In genomic region chr17:40556884-40557414, GRCh38 we compare ENCODE assay signal across 8 cellular contexts. TPM values are rescaled to one million over a fixed set of nuclear protein-coding genes. Genes with fewer than 3 reads are reported as not detected.
DNase-seq lines count a peak whose midpoint lies in the region; ATAC-seq and TF ChIP-seq lines count a peak whose summit lies in the region.

No MANE protein-coding gene starts in this region.

- peaks cover 0 to 6% of the 10 kb centered on the region in 2 donors for H3K27me3 ChIP-seq in left lung
- no peaks in the 10 kb centered on the region for H3K27me3 ChIP-seq in suprapubic skin

- H3K36me3 ChIP-seq in left lung (no peaks in the 10 kb centered on the region), suprapubic skin (no peaks in the 10 kb centered on the region)

- TF ChIP-seq POLR2A in suprapubic skin (IDR thresholded peaks at IDR 0.05) = no peak

- intact Hi-C loops in left lung (cut with DNase I) = no loop called here

- H3K4me1 Mint-ChIP-seq in T-helper 2 cell treated with Interferon-gamma antibody and Interleukin-4, amounts not matched to agents 5 μg/mL and 100 μg/mL, for 36 hours (ENCODE audit: low read depth) = peaks cover 88% of the 10 kb centered on the region
- H3K4me1 Mint-ChIP-seq in activated T-cell treated with anti-CD3 and anti-CD28 coated beads, Interleukin-2, amount 50 U/mL, for 72 hours (ENCODE audit: low read depth) = peaks cover 97% of the 10 kb centered on the region

- no peak overlapping the region for H3K4me3 ChIP-seq in left lung
- H3K4me3 ChIP-seq in suprapubic skin = no peak overlapping the region

- H3K4me3 Mint-ChIP-seq in T-helper 2 cell treated with Interferon-gamma antibody and Interleukin-4, amounts not matched to agents 5 μg/mL and 100 μg/mL, for 36 hours = peak overlapping the region; percentile 14
- H3K4me3 Mint-ChIP-seq in activated T-cell treated with anti-CD3 and anti-CD28 coated beads, Interleukin-2, amount 50 U/mL, for 72 hours = peak overlapping the region; percentile 48 to 70

- no peak for ATAC-seq in activated T-cell treated with anti-CD3 and anti-CD28 coated beads, Interleukin-2, amount 50 U/mL, for 72 hours (replicated peaks in 1 of 2)
- ATAC-seq in left lung = no peak
- ATAC-seq in GM18873 (IDR thresholded peaks at IDR 0.05; ENCODE audit: low FRiP score, unreplicated experiment) = no peak

- no peak for TF ChIP-seq EP300 in suprapubic skin (IDR thresholded peaks at IDR 0.05)

- peaks cover 83% of the 10 kb centered on the region for H3K36me3 Mint-ChIP-seq in T-helper 2 cell treated with Interferon-gamma antibody and Interleukin-4, amounts not matched to agents 5 μg/mL and 100 μg/mL, for 36 hours (ENCODE audit: low read depth)
- H3K36me3 Mint-ChIP-seq in activated T-cell treated with anti-CD3 and anti-CD28 coated beads, Interleukin-2, amount 50 U/mL, for 72 hours (ENCODE audit: insufficient read depth in 2 of 2) = peaks cover 31 to 68% of the 10 kb centered on the region in 2 donors

- TF ChIP-seq CTCF in left lung (IDR thresholded peaks at IDR 0.05) (no peak), suprapubic skin (IDR thresholded peaks at IDR 0.05) (no peak)

- H3K27ac Mint-ChIP-seq in T-helper 2 cell treated with Interferon-gamma antibody and Interleukin-4, amounts not matched to agents 5 μg/mL and 100 μg/mL, for 36 hours = peak overlapping the region; percentile 65
- H3K27ac Mint-ChIP-seq in activated T-cell treated with anti-CD3 and anti-CD28 coated beads, Interleukin-2, amount 50 U/mL, for 72 hours = peak overlapping the region; percentile 36

- no peaks in the 10 kb centered on the region for H3K9me3 Mint-ChIP-seq in T-helper 2 cell treated with Interferon-gamma antibody and Interleukin-4, amounts not matched to agents 5 μg/mL and 100 μg/mL, for 36 hours
- no peaks in the 10 kb centered on the region for H3K9me3 Mint-ChIP-seq in activated T-cell treated with anti-CD3 and anti-CD28 coated beads, Interleukin-2, amount 50 U/mL, for 72 hours

- no peaks in the 10 kb centered on the region for H3K27me3 Mint-ChIP-seq in T-helper 2 cell treated with Interferon-gamma antibody and Interleukin-4, amounts not matched to agents 5 μg/mL and 100 μg/mL, for 36 hours (ENCODE audit: low read depth)
- H3K27me3 Mint-ChIP-seq in activated T-cell treated with anti-CD3 and anti-CD28 coated beads, Interleukin-2, amount 50 U/mL, for 72 hours (ENCODE audit: low read depth) = no peaks in the 10 kb centered on the region

- H3K9me3 ChIP-seq in left lung = no peaks in the 10 kb centered on the region
- H3K9me3 ChIP-seq in suprapubic skin = no peaks in the 10 kb centered on the region

- WGBS in suprapubic skin = 60% methylated on average over 16 of the region's 16 CpGs

- no peak for DNase-seq in T-helper 2 cell treated with Interferon-gamma antibody and Interleukin-4, amounts not matched to agents 5 μg/mL and 100 μg/mL, for 36 hours (ENCODE audit: low spot score)
- DNase-seq in T-helper 2 cell (no peak), left lung (no peak), suprapubic skin (ENCODE audit: low spot score in 2 of 2) (peak; percentile 68 to 77), T1000 (lab: John Stamatoyannopoulos, UW) (no peak), NCI-H2196 treated with DMSO at 0.1 percent for 48 hours (lab: John Stamatoyannopoulos, UW; ENCODE audit: unreplicated experiment) (no peak)
- peak in 1 of 2 donors; percentile 0 for DNase-seq in activated T-cell treated with anti-CD3 and anti-CD28 coated beads, Interleukin-2, amount 50 U/mL, for 72 hours

- H3K27ac ChIP-seq in left lung (peak overlapping the region; percentile 24 to 64), suprapubic skin (peak overlapping the region; percentile 72)

- H3K4me1 ChIP-seq in left lung (peaks cover 36 to 69% of the 10 kb centered on the region in 2 donors), suprapubic skin (peaks cover 80% of the 10 kb centered on the region)

RNA-seq across cellular contexts. Expression of gene CCR7, which starts 8.3 kb away (rescaled TPM):
- total RNA-seq in activated T-cell treated with anti-CD3 and anti-CD28 coated beads, Interleukin-2, amount 50 U/mL, for 72 hours = 100 to 1,000 TPM; 311 to 371 TPM
- total RNA-seq in left lung = 1 to 10 TPM in 1 of 2 donors, under 1 TPM in 1; 0.35 to 1.6 TPM
- 1 to 10 TPM in 1 of 4 donors, not detected in 3; 1.2 TPM for total RNA-seq in suprapubic skin

RNA-seq across cellular contexts. Expression of gene TNS4, which starts 55.5 kb away (rescaled TPM):
- 10 to 100 TPM in 1 of 2 donors, 1 to 10 TPM in 1; 9.9 to 10.6 TPM for total RNA-seq in activated T-cell treated with anti-CD3 and anti-CD28 coated beads, Interleukin-2, amount 50 U/mL, for 72 hours
- total RNA-seq in left lung = 1 to 10 TPM in 1 of 2 donors, under 1 TPM in 1; 0.23 to 1.6 TPM
- total RNA-seq in suprapubic skin = 1,000 to 10,000 TPM in 2 of 4 donors, 100 to 1,000 TPM in 2; 730 to 1,745 (median 1,078) TPM

Comparison
In these comparisons a context has a peak if more than half of its experiments do, and no peak if none do; other contexts are left out.
1. DNase-seq: peak in suprapubic skin (2 of 2); none in T-helper 2 cell treated with Interferon-gamma antibody and Interleukin-4, amounts not matched to agents 5 μg/mL and 100 μg/mL, for 36 hours (single experiment), T-helper 2 cell (0 of 5), left lung (0 of 2), T1000 (single experiment) and NCI-H2196 treated with DMSO at 0.1 percent for 48 hours (single experiment).
2. RNA of gene CCR7, which starts 8.3 kb away (total RNA-seq): 311 to 371 TPM in activated T-cell treated with anti-CD3 and anti-CD28 coated beads, Interleukin-2, amount 50 U/mL, for 72 hours; 0.35 to 1.6 TPM in left lung and 1.2 TPM in suprapubic skin; every median in the first group is over 100 times any median in the second.
3. RNA of gene TNS4, which starts 55.5 kb away (total RNA-seq): 730 to 1,745 TPM in suprapubic skin; 9.9 to 10.6 TPM in activated T-cell treated with anti-CD3 and anti-CD28 coated beads, Interleukin-2, amount 50 U/mL, for 72 hours and 0.23 to 1.6 TPM in left lung; every median in the first group is over 10 times any median in the second.